1 cellular context compared by ENCODE assay signal in genomic region chr10:101839421-101840063, GRCh38.
TF ChIP-seq lines count a peak whose summit lies in the region.

No MANE protein-coding gene starts in this region.

TF ChIP-seq in SK-N-SH, 30 proteins besides CTCF, POLR2A, EP300 and RAD21 (continued from another document):
- TF ChIP-seq ZBTB33 (IDR thresholded peaks at IDR 0.05; ENCODE audit: borderline replicate concordance, low read depth), result no peak
- no peak for TF ChIP-seq TAF1 (IDR thresholded peaks at IDR 0.05; ENCODE audit: borderline replicate concordance, low read depth, low read length)
- TF ChIP-seq TEAD4 (IDR thresholded peaks at IDR 0.05; ENCODE audit: borderline replicate concordance, insufficient read depth), result no peak
- TF ChIP-seq TCF12 (IDR thresholded peaks at IDR 0.05), result no peak
- TF ChIP-seq RXRA (IDR thresholded peaks at IDR 0.05; ENCODE audit: borderline replicate concordance, low read depth), result no peak
- no peak for TF ChIP-seq RFX5 (IDR thresholded peaks at IDR 0.05; ENCODE audit: low read length)
